In genomic region chr4:114435118-114435517, GRCh38 we compare ENCODE assay signal across 1 cellular context.
TF ChIP-seq lines count a peak whose summit lies in the region.

No MANE protein-coding gene starts in this region.

TF ChIP-seq in GM23338, 12 proteins besides CTCF, POLR2A, EP300 and RAD21 (continued from another document):
- TF ChIP-seq ZNF462 (CRISPR knock-in tag; IDR thresholded peaks at IDR 0.05) (no peak), EZH2phosphoT487 (IDR thresholded peaks at IDR 0.05; ENCODE audit: unreplicated experiment) (no peak), EZH2 (IDR thresholded peaks at IDR 0.05; ENCODE audit: low read depth, unreplicated experiment) (no peak), CREB1 (CRISPR knock-in tag; IDR thresholded peaks at IDR 0.05; ENCODE audit: low read depth) (no peak), POLR2AphosphoS5 (IDR thresholded peaks at IDR 0.05; ENCODE audit: low read depth) (no peak), ETS1 (IDR thresholded peaks at IDR 0.05) (no peak), ZNF114 (CRISPR knock-in tag; IDR thresholded peaks at IDR 0.05) (no peak)
